Comparison of ENCODE assay signal across 7 cellular contexts in the genomic region with DNA sequence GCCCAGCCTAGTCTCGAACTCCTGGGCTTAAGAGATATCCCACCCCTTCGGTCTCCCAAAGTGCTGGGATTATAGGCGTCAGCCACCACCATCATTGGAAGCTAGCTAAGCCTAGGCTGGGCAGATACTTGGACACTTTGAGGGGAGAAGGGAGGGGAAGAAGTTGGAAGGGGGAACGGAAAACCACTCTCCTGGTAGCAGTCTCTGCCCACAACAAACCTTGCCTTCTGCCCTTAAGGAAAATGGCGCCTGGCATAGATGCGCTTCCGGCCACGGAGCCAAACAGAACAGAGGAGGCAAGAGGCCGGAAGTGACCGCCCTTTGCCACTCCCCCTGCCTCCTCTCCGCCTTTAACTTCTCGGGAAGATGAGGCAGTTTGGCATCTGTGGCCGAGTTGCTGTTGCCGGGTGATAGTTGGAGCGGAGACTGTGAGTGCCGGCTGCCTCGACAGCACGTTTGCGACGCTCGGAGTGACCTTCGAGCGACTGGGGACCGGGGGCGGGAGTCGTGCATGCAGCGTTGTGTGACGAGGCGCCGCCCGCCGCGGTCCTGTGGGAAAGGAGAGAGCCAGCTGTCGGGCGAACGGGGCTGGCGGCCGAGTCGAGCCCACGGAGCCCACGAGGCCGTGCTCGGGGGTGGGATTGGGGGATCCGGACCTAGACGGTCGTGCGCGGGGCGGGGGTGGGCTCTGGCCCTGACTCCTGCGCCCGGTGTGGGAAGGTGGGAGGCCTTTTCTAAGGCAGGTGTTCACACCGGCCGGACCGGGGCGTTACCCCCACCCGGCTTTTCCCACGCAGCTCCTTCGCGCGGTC. TPM values are rescaled to one million over a fixed set of nuclear protein-coding genes. Genes with fewer than 3 reads are reported as not detected.
DNase-seq lines count a peak whose midpoint lies in the region; ATAC-seq and TF ChIP-seq lines count a peak whose summit lies in the region.

Gene MFN1, plus strand, starts transcription at position 327 of the 812 bp plus-strand sequence. CDS start 1,143 bp downstream, outside the sequence.

- H3K27me3 ChIP-seq in hepatocyte: no peaks in the 10 kb centered on the region

- H3K36me3 ChIP-seq in hepatocyte (replicated peaks; ENCODE audit: insufficient read depth, low read depth): no peaks in the 10 kb centered on the region

- H3K9me2 ChIP-seq in hepatocyte (replicated peaks; ENCODE audit: insufficient read depth): no peaks in the 10 kb centered on the region

- peaks cover 10% of the 10 kb centered on the region for H3K4me1 ChIP-seq in hepatocyte (ENCODE audit: insufficient read depth)

- H4K20me1 ChIP-seq in hepatocyte (ENCODE audit: insufficient read depth, poor library complexity, severe bottlenecking): no peaks in the 10 kb centered on the region

- peak within 1 kb of the TSS; percentile 59 for H3K4me3 ChIP-seq in hepatocyte

- TF ChIP-seq CTCF in hepatocyte (IDR thresholded peaks at IDR 0.05; ENCODE audit: poor library complexity): no peak

- no peaks in the 10 kb centered on the region for H3K9me3 ChIP-seq in hepatocyte (ENCODE audit: low read depth)

- DNase-seq in NCI-H2081 (lab: John Stamatoyannopoulos, UW): peak; percentile 99
- peak; percentile 85 for DNase-seq in T1000 (lab: John Stamatoyannopoulos, UW)
- peak; percentile 98 for DNase-seq in astrocyte of the hippocampus (ENCODE audit: low read depth, low spot score)
- DNase-seq in hepatocyte (ENCODE audit: low spot score): peak; percentile 96
- DNase-seq in renal cortical epithelial cell (ENCODE audit: low read depth): peak; percentile 92

- H2AFZ ChIP-seq in hepatocyte: peak within 1 kb of the TSS; percentile 77

- peak within 1 kb of the TSS; percentile 84 for H3K4me2 ChIP-seq in hepatocyte

- ATAC-seq in GM18508 (IDR thresholded peaks at IDR 0.05; ENCODE audit: insufficient read depth, unreplicated experiment) (peak; percentile 82), HG03025 (IDR thresholded peaks at IDR 0.05; ENCODE audit: low FRiP score, unreplicated experiment) (peak; percentile 93)

- peaks cover 27% of the 10 kb centered on the region for H3K79me2 ChIP-seq in hepatocyte

- H3K27ac ChIP-seq in hepatocyte: peak within 1 kb of the TSS; percentile 77

- 1% methylated on average over 55 of the region's 60 CpGs for WGBS in hepatocyte (ENCODE audit: low lambda C conversion rate, missing lambda C conversion rate)

RNA-seq across cellular contexts. Expression of gene MFN1, which starts in this region (rescaled TPM):
- total RNA-seq in hepatocyte: 29.1 and 29.6 TPM in 2 replicates
- 15.7 and 15.9 TPM in 2 replicates for polyA plus RNA-seq in hepatocyte
- 65.7 and 70.5 TPM in 2 replicates for total RNA-seq in renal cortical epithelial cell

Comparison
In these comparisons a context has a peak if more than half of its experiments do, and no peak if none do; other contexts are left out.
1. Peak in every context shown above with its lines: DNase-seq, ATAC-seq, H3K4me3 ChIP-seq and H3K27ac ChIP-seq.